ENCODE assay signal across 8 cellular contexts in genomic region chr7:27661776-27662489, GRCh38.
DNase-seq lines count a peak whose midpoint lies in the region; ATAC-seq and TF ChIP-seq lines count a peak whose summit lies in the region.

No MANE protein-coding gene starts in this region.

- peak overlapping the region; percentile 82 for H3K27ac ChIP-seq in layer of hippocampus (ENCODE audit: low read depth, low read length)

- peaks cover 18% of the 10 kb centered on the region for H3K4me1 Mint-ChIP-seq in T-helper 2 cell treated with Interferon-gamma antibody and Interleukin-4, amounts not matched to agents 5 μg/mL and 100 μg/mL, for 36 hours (ENCODE audit: low read depth)

- H3K27me3 ChIP-seq in layer of hippocampus (ENCODE audit: control insufficient read depth, insufficient read depth, low read length): no peaks in the 10 kb centered on the region

- H3K9me3 Mint-ChIP-seq in T-helper 2 cell treated with Interferon-gamma antibody and Interleukin-4, amounts not matched to agents 5 μg/mL and 100 μg/mL, for 36 hours: no peaks in the 10 kb centered on the region

- H3K27ac Mint-ChIP-seq in T-helper 2 cell treated with Interferon-gamma antibody and Interleukin-4, amounts not matched to agents 5 μg/mL and 100 μg/mL, for 36 hours: peak overlapping the region; percentile 80

- no peaks in the 10 kb centered on the region for H3K27me3 Mint-ChIP-seq in T-helper 2 cell treated with Interferon-gamma antibody and Interleukin-4, amounts not matched to agents 5 μg/mL and 100 μg/mL, for 36 hours (ENCODE audit: low read depth)

- TF ChIP-seq CTCF in choroid plexus epithelial cell (conservative IDR thresholded peaks at IDR 0.05; ENCODE audit: low read depth, low read length): no peak

- DNase-seq in EL (peak; percentile 27), choroid plexus epithelial cell (ENCODE audit: low read depth) (peak; percentile 35), AG08396 (ENCODE audit: low spot score) (no peak)
- peak; percentile 7 for DNase-seq in T-helper 2 cell treated with Interferon-gamma antibody and Interleukin-4, amounts not matched to agents 5 μg/mL and 100 μg/mL, for 36 hours (ENCODE audit: low spot score)
- peak; percentile 24 for DNase-seq in stimulated activated CD4-positive, alpha-beta T cell treated with anti-CD3 and anti-CD28 coated beads, Interleukin-4, amount 100 ng/mL, for 24 hours

- H3K4me3 Mint-ChIP-seq in T-helper 2 cell treated with Interferon-gamma antibody and Interleukin-4, amounts not matched to agents 5 μg/mL and 100 μg/mL, for 36 hours: peak overlapping the region; percentile 82

- no peaks in the 10 kb centered on the region for H3K36me3 Mint-ChIP-seq in T-helper 2 cell treated with Interferon-gamma antibody and Interleukin-4, amounts not matched to agents 5 μg/mL and 100 μg/mL, for 36 hours (ENCODE audit: low read depth)

- H3K4me3 ChIP-seq in choroid plexus epithelial cell (ENCODE audit: low read depth, low read length): peak overlapping the region; percentile 85

- peak; percentile 9 for ATAC-seq in HG02943 (IDR thresholded peaks at IDR 0.05; ENCODE audit: low read depth, unreplicated experiment)
- ATAC-seq in HG03342 (IDR thresholded peaks at IDR 0.05; ENCODE audit: unreplicated experiment): no peak
